24 cellular contexts compared by ENCODE assay signal in genomic region chr9:118630931-118631595, GRCh38.
DNase-seq lines count a peak whose midpoint lies in the region; ATAC-seq, FAIRE-seq and TF ChIP-seq lines count a peak whose summit lies in the region.
"Had no signal": no experiment of that assay in that cellular context is flagged by ENCODE, and none has a peak within 500 bp of the region (broad histone marks: within the 10 kb centered on the region; RNA-seq: fewer than 3 reads in every experiment).

No MANE protein-coding gene starts in this region.

- peak overlapping the region; percentile 63 for H3K9ac ChIP-seq in trophoblast cell (ENCODE audit: low read length)
- H3K9ac ChIP-seq: BLaER1 had no signal

- H4K12ac ChIP-seq in trophoblast cell (ENCODE audit: low read depth, low read length), result no peak overlapping the region

- H3K27me3 ChIP-seq in trophoblast cell (ENCODE audit: insufficient read depth, low read length), result no peaks in the 10 kb centered on the region
- no peaks in the 10 kb centered on the region for H3K27me3 ChIP-seq in tibial artery
- H3K27me3 ChIP-seq: BLaER1, SJCRH30 had no signal

- DNase-seq in H54 (ENCODE audit: insufficient read length, low spot score) (no peak), amniotic epithelial cell (ENCODE audit: low read depth) (peak; percentile 50), fibroblast of mammary gland (ENCODE audit: low read depth) (peak; percentile 39), trophoblast cell (no peak), NCI-H2227 (lab: John Stamatoyannopoulos, UW; ENCODE audit: unreplicated experiment) (no peak), tibial artery (no peak)
- DNase-seq: CD4-positive, CD25-positive, alpha-beta regulatory T cell; IMR-90; KG1; MM.1S; NCI-H2081; NCI-H2171; NCI-H524; NCI-H774; PC-3; SJCRH30 had no signal

- no peak overlapping the region for H3K18ac ChIP-seq in trophoblast cell (ENCODE audit: low read length)

- H4K91ac ChIP-seq in trophoblast cell (ENCODE audit: low read depth, low read length), result no peak overlapping the region

- no peak overlapping the region for H3K4me3 ChIP-seq in fibroblast of mammary gland (ENCODE audit: control insufficient read depth, low read depth, low read length)
- no peak overlapping the region for H3K4me3 ChIP-seq in trophoblast cell (ENCODE audit: low read depth, low read length)
- H3K4me3 ChIP-seq in tibial artery, result no peak overlapping the region
- H3K4me3 ChIP-seq: BLaER1, HAP-1, SJCRH30 had no signal

- no peak overlapping the region for H2BK5ac ChIP-seq in trophoblast cell (ENCODE audit: low read depth, low read length, poor library complexity)

- H3K79me2 ChIP-seq in trophoblast cell (ENCODE audit: control insufficient read depth, insufficient read depth, low read length, poor library complexity), result no peaks in the 10 kb centered on the region

- ATAC-seq in activated CD4-positive, CD25-positive, alpha-beta regulatory T cell treated with anti-CD3 and anti-CD28 coated beads, Interleukin-2, amount 50 U/mL, for 24 hours, result no peak
- ATAC-seq: PC-3, Right ventricle myocardium inferior, SK-N-SH treated with all-trans-retinoic acid at 6 μM for 48 hours had no signal

- intact Hi-C loops in tibial artery (cut with DNase I; ENCODE audit: low total_unique reads), result no loop called here

- no peak overlapping the region for H3K4ac ChIP-seq in trophoblast cell (ENCODE audit: low read depth, low read length)

- TF ChIP-seq CTCF in fibroblast of mammary gland (conservative IDR thresholded peaks at IDR 0.05; ENCODE audit: control insufficient read depth, insufficient read depth, low read depth, low read length) (no peak), tibial artery (IDR thresholded peaks at IDR 0.05) (no peak)

- H3K9me3 ChIP-seq in trophoblast cell (ENCODE audit: insufficient read depth, low read depth, low read length), result no peaks in the 10 kb centered on the region
- H3K9me3 ChIP-seq in tibial artery, result no peaks in the 10 kb centered on the region
- H3K9me3 ChIP-seq: BLaER1, HAP-1 had no signal

- H4K8ac ChIP-seq in trophoblast cell (ENCODE audit: low read depth, low read length), result no peak overlapping the region

- no peak overlapping the region for H2AFZ ChIP-seq in trophoblast cell (ENCODE audit: insufficient read depth, low read length, poor library complexity)

- H3K4me1 ChIP-seq in trophoblast cell (ENCODE audit: control insufficient read depth in 1 of 2, insufficient read depth in 2 of 2, low read length in 2 of 2), result no peaks in the 10 kb centered on the region
- no peaks in the 10 kb centered on the region for H3K4me1 ChIP-seq in tibial artery
- H3K4me1 ChIP-seq: BLaER1, HAP-1 had no signal

- H3K4me2 ChIP-seq in trophoblast cell (ENCODE audit: low read length), result no peak overlapping the region
- H3K4me2 ChIP-seq: BLaER1 had no signal

- H3K36me3 ChIP-seq in trophoblast cell (ENCODE audit: control insufficient read depth in 1 of 2, insufficient read depth in 2 of 2, low read length in 2 of 2) (no peaks in the 10 kb centered on the region), tibial artery (no peaks in the 10 kb centered on the region)
- H3K36me3 ChIP-seq: BLaER1, HAP-1, SJCRH30 had no signal

- no peak overlapping the region for H3K23ac ChIP-seq in trophoblast cell (ENCODE audit: low read length)

- WGBS in trophoblast cell (ENCODE audit: extremely low coverage, insufficient coverage, insufficient read length), result no CpG with 5 or more reads among the region's 2 CpGs

- H2BK12ac ChIP-seq in trophoblast cell (ENCODE audit: low read length), result no peak overlapping the region

- H2AK5ac ChIP-seq in trophoblast cell (ENCODE audit: low read length), result no peak overlapping the region

- H2BK120ac ChIP-seq in trophoblast cell (ENCODE audit: insufficient read depth, low read length, poor library complexity), result no peak overlapping the region

- H3K79me1 ChIP-seq in trophoblast cell (ENCODE audit: low read length), result no peaks in the 10 kb centered on the region

- H3K27ac ChIP-seq in trophoblast cell (ENCODE audit: low read depth, low read length) (no peak overlapping the region), tibial artery (no peak overlapping the region)
- H3K27ac ChIP-seq: BLaER1, SJCRH30 had no signal

- no peak for TF ChIP-seq POLR2A in H54 (IDR thresholded peaks at IDR 0.05; ENCODE audit: low read depth, low read length)

- peak; percentile 78 for FAIRE-seq in H54 (lab: Jason Lieb, UNC)
- FAIRE-seq: A204.1, D721Med, GM18507 had no signal

- no peak overlapping the region for H3K14ac ChIP-seq in trophoblast cell (ENCODE audit: low read length)

Comparison
In these comparisons a context has a peak if more than half of its experiments do, and no peak if none do; other contexts are left out.
1. DNase-seq: peak in amniotic epithelial cell (single experiment) and fibroblast of mammary gland (single experiment); none in H54 (single experiment), trophoblast cell (0 of 2), NCI-H2227 (single experiment) and tibial artery (0 of 2).